In the genomic region with DNA sequence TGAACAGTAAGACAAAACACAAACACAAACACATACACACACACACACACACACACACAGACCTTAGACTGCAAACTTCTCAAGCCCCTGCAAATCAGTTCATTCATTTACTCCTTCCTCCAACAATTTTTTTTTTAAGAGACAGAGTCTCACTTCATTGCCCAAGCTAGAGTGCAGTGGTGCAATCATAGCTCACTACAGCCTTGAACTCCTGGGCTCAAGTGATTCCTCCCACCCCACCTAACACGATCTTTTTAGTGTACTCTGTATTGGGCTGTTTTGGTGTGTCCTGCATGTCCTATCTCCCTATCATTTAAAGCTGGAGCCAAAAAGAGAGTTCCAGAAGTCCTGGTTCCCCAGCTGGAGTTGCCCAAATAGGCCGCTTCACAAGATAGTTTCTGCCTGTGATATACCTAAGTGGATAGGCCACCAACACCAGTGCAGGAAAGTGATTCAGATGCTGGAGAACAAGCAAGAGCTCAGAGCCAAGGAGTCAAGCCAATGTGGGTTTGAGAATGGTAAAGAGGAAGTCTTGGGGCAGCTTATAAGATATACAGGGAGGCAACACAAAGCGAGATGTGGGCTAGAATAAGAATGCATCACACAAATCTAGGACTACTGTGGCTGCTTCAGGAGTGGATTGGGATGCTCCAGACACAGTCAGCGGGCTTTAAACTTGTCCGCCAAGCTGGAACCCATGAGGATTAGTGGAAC, we compare ENCODE assay signal across 10 cellular contexts.
DNase-seq lines count a peak whose midpoint lies in the region; ATAC-seq and TF ChIP-seq lines count a peak whose summit lies in the region.
"Had no signal": no experiment of that assay in that cellular context is flagged by ENCODE, and none has a peak within 500 bp of the region (broad histone marks: within the 10 kb centered on the region; RNA-seq: fewer than 3 reads in every experiment).

No MANE protein-coding gene starts in this region.

- TF ChIP-seq CTCF in neural progenitor cell (IDR thresholded peaks at IDR 0.05) = no peak

- H4K20me1 ChIP-seq in neural progenitor cell (ENCODE audit: low read depth) = no peaks in the 10 kb centered on the region

- H2AFZ ChIP-seq in neural progenitor cell (replicated peaks) = no peak overlapping the region

- peak overlapping the region; percentile 78 for H3K4me2 ChIP-seq in neural progenitor cell

- no peak for DNase-seq in neural progenitor cell (ENCODE audit: low spot score)
- DNase-seq in amygdala (lab: John Stamatoyannopoulos, UW) = no peak
- DNase-seq in NCI-H2107 (lab: John Stamatoyannopoulos, UW) = no peak
- no peak for DNase-seq in GM03348 (ENCODE audit: low spot score)
- DNase-seq in NCI-H1930 (lab: John Stamatoyannopoulos, UW) = no peak
- DNase-seq: activated T-cell treated with anti-CD3 and anti-CD28 coated beads, Interleukin-2, amount 50 U/mL, for 1 hour; SW 1271 had no signal

- H3K9me3 Mint-ChIP-seq in neural progenitor cell = no peaks in the 10 kb centered on the region

- H3K27ac ChIP-seq in neural progenitor cell = no peak overlapping the region

- peak; percentile 38 for ATAC-seq in GM19328 (IDR thresholded peaks at IDR 0.05; ENCODE audit: unreplicated experiment)
- ATAC-seq in HG02759 (IDR thresholded peaks at IDR 0.05; ENCODE audit: unreplicated experiment) = peak; percentile 32
- ATAC-seq in HG03565 (IDR thresholded peaks at IDR 0.05; ENCODE audit: unreplicated experiment) = peak; percentile 16

- peaks cover 4% of the 10 kb centered on the region for H3K27me3 Mint-ChIP-seq in neural progenitor cell (ENCODE audit: insufficient read depth, low read depth)

- H3F3A ChIP-seq in neural progenitor cell (ENCODE audit: low read depth) = peaks cover 13% of the 10 kb centered on the region

- H3K27me3 ChIP-seq in neural progenitor cell = peaks cover 8% of the 10 kb centered on the region

- no peaks in the 10 kb centered on the region for H3K9me3 ChIP-seq in neural progenitor cell (ENCODE audit: low read depth)

- no peak overlapping the region for H3K9ac ChIP-seq in neural progenitor cell

- H3K4me1 ChIP-seq in neural progenitor cell = peaks cover 37% of the 10 kb centered on the region

- no peaks in the 10 kb centered on the region for H3K36me3 Mint-ChIP-seq in neural progenitor cell

- H3K4me3 ChIP-seq in neural progenitor cell = no peak overlapping the region

- no peak overlapping the region for H3K4me3 Mint-ChIP-seq in neural progenitor cell

- peaks cover 34% of the 10 kb centered on the region for H3K4me1 Mint-ChIP-seq in neural progenitor cell

- no peaks in the 10 kb centered on the region for H3K79me2 ChIP-seq in neural progenitor cell (ENCODE audit: low read depth)

- H3K36me3 ChIP-seq in neural progenitor cell = no peaks in the 10 kb centered on the region

- peak overlapping the region; percentile 54 for H3K27ac Mint-ChIP-seq in neural progenitor cell
